In the genomic region with DNA sequence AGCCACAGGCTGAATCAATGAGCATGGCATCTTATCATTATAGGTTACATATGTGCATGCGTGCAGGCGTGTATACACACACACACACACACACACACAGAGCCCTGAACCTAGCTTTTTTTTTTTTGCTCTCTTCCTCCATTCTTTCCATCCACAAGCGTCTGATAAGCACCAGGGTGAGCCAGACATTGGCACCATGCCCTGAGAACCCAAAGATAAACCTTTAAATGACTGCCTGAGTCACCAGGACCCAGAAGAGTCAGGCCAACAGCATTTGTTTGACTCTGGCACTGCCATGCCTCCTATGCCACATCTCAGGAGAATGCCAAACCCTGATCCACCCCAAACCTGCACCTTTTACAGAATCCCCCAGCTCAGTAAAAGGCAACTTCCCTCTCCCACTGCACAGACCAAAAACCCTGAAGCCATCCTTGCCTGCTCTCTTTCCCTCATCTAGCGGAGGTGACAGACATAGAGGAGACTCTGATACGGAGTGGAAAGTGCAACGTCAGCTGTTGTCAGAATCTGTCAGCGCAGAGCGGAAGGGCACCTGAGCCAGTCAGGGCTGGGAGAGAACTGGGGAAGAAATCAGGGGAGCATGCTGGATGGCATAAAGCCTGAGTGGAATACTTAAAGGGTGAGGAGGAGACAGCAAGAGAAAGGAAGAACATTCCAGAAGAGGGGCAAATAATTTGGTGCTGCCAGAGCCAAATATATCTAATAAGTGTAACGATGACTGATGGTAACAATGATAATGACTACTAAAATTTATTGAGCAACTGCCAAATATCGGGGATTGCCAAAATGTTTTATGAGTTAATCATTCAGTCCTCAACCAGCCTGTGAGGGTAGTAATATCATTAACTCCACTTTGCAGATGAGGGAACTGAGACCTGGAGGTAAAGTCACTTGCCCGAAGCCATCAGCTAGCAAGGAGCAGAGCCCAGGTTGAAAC, we compare ENCODE assay signal across 8 cellular contexts. TPM values are rescaled to one million over a fixed set of nuclear protein-coding genes. Genes with fewer than 3 reads are reported as not detected.
DNase-seq lines count a peak whose midpoint lies in the region; ATAC-seq, FAIRE-seq and TF ChIP-seq lines count a peak whose summit lies in the region.

No MANE protein-coding gene starts in this region.

- H3K36me3 ChIP-seq in brain microvascular endothelial cell (replicated peaks) = peaks cover 2% of the 10 kb centered on the region
- H3K36me3 ChIP-seq in mucosa of rectum (ENCODE audit: control insufficient read depth in 2 of 2, insufficient read depth in 2 of 2, low read length in 2 of 2) = peaks cover 4 to 23% of the 10 kb centered on the region in 2 donors
- peaks cover 0 to 15% (median 5%) of the 10 kb centered on the region in 4 donors for H3K36me3 ChIP-seq in upper lobe of left lung

- TF ChIP-seq CTCF in brain microvascular endothelial cell (IDR thresholded peaks at IDR 0.05; ENCODE audit: low read depth, low read length, missing control alignments) (no peak), upper lobe of left lung (IDR thresholded peaks at IDR 0.05) (no peak), glutamatergic neuron (IDR thresholded peaks at IDR 0.05; ENCODE audit: partially characterized antibody, unreplicated experiment) (no peak)

- H3K27ac Mint-ChIP-seq in glutamatergic neuron (ENCODE audit: unreplicated experiment) = no peak overlapping the region

- no peaks in the 10 kb centered on the region for H3K36me3 Mint-ChIP-seq in glutamatergic neuron (ENCODE audit: unreplicated experiment)

- H3K9me3 ChIP-seq in mucosa of rectum (ENCODE audit: control insufficient read depth in 2 of 2, low read length in 2 of 2) = no peaks in the 10 kb centered on the region
- H3K9me3 ChIP-seq in upper lobe of left lung = no peaks in the 10 kb centered on the region

- peak overlapping the region; percentile 56 for H3K27ac ChIP-seq in brain microvascular endothelial cell
- peak overlapping the region; percentile 75 to 82 for H3K27ac ChIP-seq in mucosa of rectum (ENCODE audit: low read depth in 2 of 2, low read length in 2 of 2)
- peak overlapping the region; percentile 6 to 98 (median 94) for H3K27ac ChIP-seq in upper lobe of left lung

- H3K4me1 Mint-ChIP-seq in glutamatergic neuron (ENCODE audit: low read depth, unreplicated experiment) = no peaks in the 10 kb centered on the region

- 68 to 69% methylated on average over 11 of the region's 11 CpGs for WGBS in upper lobe of left lung, 2 donors

- no peak for TF ChIP-seq POLR2A in H54 (IDR thresholded peaks at IDR 0.05; ENCODE audit: low read depth, low read length)
- TF ChIP-seq POLR2A in upper lobe of left lung (IDR thresholded peaks at IDR 0.05) = no peak

- H3K27me3 Mint-ChIP-seq in glutamatergic neuron (ENCODE audit: unreplicated experiment) = peaks cover 9% of the 10 kb centered on the region

- no peaks in the 10 kb centered on the region for H3K9me3 Mint-ChIP-seq in glutamatergic neuron (ENCODE audit: unreplicated experiment)

- no peaks in the 10 kb centered on the region for H3K27me3 ChIP-seq in brain microvascular endothelial cell (replicated peaks)
- H3K27me3 ChIP-seq in mucosa of rectum (ENCODE audit: control insufficient read depth in 2 of 2, insufficient read depth in 2 of 2, low read length in 2 of 2) = no peaks in the 10 kb centered on the region
- H3K27me3 ChIP-seq in upper lobe of left lung = no peaks in the 10 kb centered on the region

- no peak for TF ChIP-seq EP300 in upper lobe of left lung (IDR thresholded peaks at IDR 0.05)

- H3K4me1 ChIP-seq in mucosa of rectum (ENCODE audit: control insufficient read depth in 2 of 2, insufficient read depth in 2 of 2, low read length in 2 of 2) = peaks cover 28 to 37% of the 10 kb centered on the region in 2 donors
- peaks cover 33 to 52% (median 39%) of the 10 kb centered on the region in 4 donors for H3K4me1 ChIP-seq in upper lobe of left lung

- H3K4me3 Mint-ChIP-seq in glutamatergic neuron (ENCODE audit: unreplicated experiment) = no peak overlapping the region

- no peak overlapping the region for H3K4me3 ChIP-seq in brain microvascular endothelial cell (ENCODE audit: low read depth, low read length)
- peak overlapping the region; percentile 38 to 85 for H3K4me3 ChIP-seq in mucosa of rectum (ENCODE audit: low read length in 2 of 2)
- no peak overlapping the region for H3K4me3 ChIP-seq in upper lobe of left lung

- peak overlapping the region; percentile 9 to 38 for H3K9ac ChIP-seq in mucosa of rectum (ENCODE audit: low read depth in 1 of 2, low read length in 2 of 2)

- in situ Hi-C loops in brain microvascular endothelial cell (cut with HindIII; ENCODE audit: low pct_ligation_motif_present, low sequenced_read_pairs) = no loop called here

- no peak for ATAC-seq in upper lobe of left lung (ENCODE audit: low FRiP score in 2 of 2)
- no peak for ATAC-seq in HG03565 (IDR thresholded peaks at IDR 0.05; ENCODE audit: unreplicated experiment)

- peak; percentile 75 for DNase-seq in H54 (ENCODE audit: insufficient read length, low spot score)
- DNase-seq in SW480 (ENCODE audit: low spot score) = peak; percentile 43
- peak; percentile 94 for DNase-seq in brain microvascular endothelial cell
- peak in 1 of 2 donors; percentile 75 for DNase-seq in upper lobe of left lung
- no peak for DNase-seq in glutamatergic neuron
- DNase-seq in ecto neural progenitor cell (ENCODE audit: low spot score) = no peak

- FAIRE-seq in H54 (lab: Jason Lieb, UNC) = no peak

RNA-seq across cellular contexts. Expression of a gene that starts 3.2 kb away (rescaled TPM):
- 100 to 1,000 TPM in 3 of 6 donors, 10 to 100 TPM in 3; 74.8 to 151 (median 100) TPM for total RNA-seq in upper lobe of left lung
- 0.15 TPM for total RNA-seq in glutamatergic neuron (ENCODE audit: unreplicated experiment)

Comparison
In these comparisons a context has a peak if more than half of its experiments do, and no peak if none do; other contexts are left out.
1. DNase-seq: peak in H54 (single experiment), SW480 (single experiment) and brain microvascular endothelial cell (single experiment); none in glutamatergic neuron (single experiment) and ecto neural progenitor cell (single experiment).
2. H3K4me3 ChIP-seq: peak in mucosa of rectum (2 of 2); none in brain microvascular endothelial cell (single experiment) and upper lobe of left lung (0 of 4).
3. RNA of a gene that starts 3.2 kb away (total RNA-seq): 74.8 to 151 TPM in upper lobe of left lung; 0.15 TPM in glutamatergic neuron (single experiment); every median in the first group is over 10 times any median in the second.
4. Peak in every context shown above with its lines, with median percentiles within 50 percentile points of each other: H3K27ac ChIP-seq.